Comparison of ENCODE assay signal across 20 cellular contexts in the genomic region with DNA sequence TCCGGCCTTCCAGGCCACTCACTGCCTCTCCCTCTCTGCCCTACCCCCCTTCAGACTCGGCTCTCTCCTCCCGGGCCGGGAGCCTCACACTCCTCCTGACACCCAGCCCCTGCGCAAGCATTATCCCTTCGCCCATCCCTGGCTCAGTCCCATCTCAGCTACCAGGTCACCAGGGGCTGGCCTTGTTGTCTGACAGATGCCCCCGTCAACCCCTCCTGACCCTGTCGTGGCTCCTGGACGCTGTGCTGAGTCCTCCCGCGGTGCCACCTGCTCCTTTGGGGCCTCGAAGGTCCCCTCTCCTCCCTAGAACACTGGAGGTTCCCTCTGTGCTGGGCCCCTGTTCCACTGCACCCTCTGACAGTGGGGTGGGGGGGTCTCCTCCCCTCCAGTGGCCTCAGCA.
"Had no signal": no experiment of that assay in that cellular context is flagged by ENCODE, and none has a peak within 500 bp of the region (broad histone marks: within the 10 kb centered on the region; RNA-seq: fewer than 3 reads in every experiment).

No MANE protein-coding gene starts in this region.

- H3K36me3 Mint-ChIP-seq: activated naive CD4-positive, alpha-beta T cell treated with anti-CD3 and anti-CD28 coated beads, Interleukin-2, amount 50 U/mL, for 24 hours; naive thymus-derived CD8-positive, alpha-beta T cell; T-cell had no signal

- H3K9me3 ChIP-seq: heart left ventricle, left ventricle myocardium inferior, spleen, thoracic aorta, upper lobe of left lung had no signal

- H3K9me3 Mint-ChIP-seq: activated B cell treated with CpG ODN at 0.5 μM for 24 hours; activated CD8-positive, alpha-beta T cell treated with anti-CD3 and anti-CD28 coated beads for 36 hours; activated naive CD4-positive, alpha-beta T cell treated with anti-CD3 and anti-CD28 coated beads, Interleukin-2, amount 50 U/mL, for 24 hours; activated naive CD8-positive, alpha-beta T cell treated with anti-CD3 and anti-CD28 coated beads, Interleukin-2, amount 50 U/mL, for 24 hours; activated T-cell treated with anti-CD3 and anti-CD28 coated beads, Interleukin-2, amount 50 U/mL, for 4 hours; activated T-helper 2 cell treated with anti-CD3 and anti-CD28 coated beads, Interferon-gamma antibody, Interleukin-2, Interleukin-4, amounts not matched to agents 10 μg/mL and 5 μg/mL and 100 μg/mL, durations not matched to agents 14 hours and 24 hours and 36 hours; dendritic cell treated with granulocyte-macrophage colony-stimulating factor and Interleukin-4, amounts not matched to agents 40 ng/mL and 50 ng/mL, for 4 days; endodermal cell; mesothelial cell of epicardium; naive thymus-derived CD8-positive, alpha-beta T cell; neural progenitor cell; stimulated activated naive CD8-positive, alpha-beta T cell treated with anti-CD3 and anti-CD28 coated beads, Interleukin-15, Interleukin-2, amounts not matched to agents 100 ng/mL and 50 ng/mL, for 24 hours; T-cell had no signal

- DNase-seq: activated B cell treated with CpG ODN at 0.5 μM for 24 hours; activated CD4-positive, alpha-beta T cell treated with anti-CD3 and anti-CD28 coated beads, Interleukin-2, amount 50 U/mL, for 1 hour; activated CD8-positive, alpha-beta T cell treated with anti-CD3 and anti-CD28 coated beads for 36 hours; activated naive CD8-positive, alpha-beta T cell treated with anti-CD3 and anti-CD28 coated beads, Interleukin-2, amount 50 U/mL, for 24 hours; activated T-cell treated with anti-CD3 and anti-CD28 coated beads, Interleukin-2, amount 50 U/mL, for 4 hours; endodermal cell; foreskin fibroblast; left ventricle myocardium inferior; naive thymus-derived CD8-positive, alpha-beta T cell; spleen; T-cell had no signal

- H3K27ac Mint-ChIP-seq: activated B cell treated with CpG ODN at 0.5 μM for 24 hours; activated CD8-positive, alpha-beta T cell treated with anti-CD3 and anti-CD28 coated beads for 36 hours; activated naive CD8-positive, alpha-beta T cell treated with anti-CD3 and anti-CD28 coated beads, Interleukin-2, amount 50 U/mL, for 24 hours; activated T-helper 2 cell treated with anti-CD3 and anti-CD28 coated beads, Interferon-gamma antibody, Interleukin-2, Interleukin-4, amounts not matched to agents 10 μg/mL and 5 μg/mL and 100 μg/mL, durations not matched to agents 14 hours and 24 hours and 36 hours; dendritic cell treated with granulocyte-macrophage colony-stimulating factor and Interleukin-4, amounts not matched to agents 40 ng/mL and 50 ng/mL, for 4 days; endodermal cell; mesothelial cell of epicardium; neural progenitor cell; stimulated activated naive CD8-positive, alpha-beta T cell treated with anti-CD3 and anti-CD28 coated beads, Interleukin-15, Interleukin-2, amounts not matched to agents 100 ng/mL and 50 ng/mL, for 24 hours; T-cell had no signal

- H3K36me3 ChIP-seq: heart left ventricle, left ventricle myocardium inferior, neural progenitor cell, thoracic aorta had no signal

- H3K4me1 ChIP-seq: heart left ventricle, left ventricle myocardium inferior, neural progenitor cell had no signal

- H3K4me3 Mint-ChIP-seq: activated B cell treated with CpG ODN at 0.5 μM for 24 hours; activated CD8-positive, alpha-beta T cell treated with anti-CD3 and anti-CD28 coated beads for 36 hours; activated naive CD4-positive, alpha-beta T cell treated with anti-CD3 and anti-CD28 coated beads, Interleukin-2, amount 50 U/mL, for 24 hours; activated naive CD8-positive, alpha-beta T cell treated with anti-CD3 and anti-CD28 coated beads, Interleukin-2, amount 50 U/mL, for 24 hours; activated T-cell treated with anti-CD3 and anti-CD28 coated beads, Interleukin-2, amount 50 U/mL, for 4 hours; dendritic cell treated with granulocyte-macrophage colony-stimulating factor and Interleukin-4, amounts not matched to agents 40 ng/mL and 50 ng/mL, for 4 days; endodermal cell; mesothelial cell of epicardium; neural progenitor cell; stimulated activated naive CD8-positive, alpha-beta T cell treated with anti-CD3 and anti-CD28 coated beads, Interleukin-15, Interleukin-2, amounts not matched to agents 100 ng/mL and 50 ng/mL, for 24 hours had no signal

- H3K27me3 Mint-ChIP-seq: activated B cell treated with CpG ODN at 0.5 μM for 24 hours; activated naive CD4-positive, alpha-beta T cell treated with anti-CD3 and anti-CD28 coated beads, Interleukin-2, amount 50 U/mL, for 24 hours; stimulated activated naive CD8-positive, alpha-beta T cell treated with anti-CD3 and anti-CD28 coated beads, Interleukin-15, Interleukin-2, amounts not matched to agents 100 ng/mL and 50 ng/mL, for 24 hours had no signal

- H3K4me1 Mint-ChIP-seq: mesothelial cell of epicardium had no signal

- H3K27me3 ChIP-seq: neural progenitor cell, upper lobe of left lung had no signal

- H3K4me3 ChIP-seq: heart left ventricle, left ventricle myocardium inferior, neural progenitor cell, spleen, thoracic aorta, upper lobe of left lung had no signal

- H3K27ac ChIP-seq: heart left ventricle, left ventricle myocardium inferior, neural progenitor cell, spleen, thoracic aorta, upper lobe of left lung had no signal
